1 cellular context compared by ENCODE assay signal in the genomic region with DNA sequence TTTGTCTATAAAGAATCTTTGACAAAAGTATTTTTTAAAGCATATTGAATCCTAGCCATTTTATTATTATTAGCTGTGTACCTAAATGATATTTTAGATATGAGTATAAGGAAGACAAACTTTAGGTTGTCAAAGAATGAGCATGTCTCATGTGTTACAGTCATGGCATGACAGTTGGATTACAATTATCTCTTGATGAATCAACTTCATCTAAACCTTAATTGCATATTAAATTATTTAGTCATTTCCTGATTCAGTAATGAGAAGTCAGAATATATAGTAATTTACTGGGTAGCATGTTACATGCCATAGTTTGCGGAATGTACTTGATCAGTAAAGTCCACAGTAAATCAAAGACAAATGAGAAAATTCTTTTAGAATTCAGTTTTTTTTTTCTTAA.
TF ChIP-seq lines count a peak whose summit lies in the region.

No MANE protein-coding gene starts in this region.

TF ChIP-seq in IMR-90, 13 proteins besides CTCF, POLR2A, EP300 and RAD21:
- TF ChIP-seq SMC3 (IDR thresholded peaks at IDR 0.05; ENCODE audit: low read depth, low read length) (no peak), MXI1 (IDR thresholded peaks at IDR 0.05; ENCODE audit: borderline replicate concordance, low read depth, low read length) (no peak), RFX5 (IDR thresholded peaks at IDR 0.05; ENCODE audit: low read depth, low read length) (no peak), NFE2L2 (IDR thresholded peaks at IDR 0.05; ENCODE audit: low read depth, low read length) (no peak), BHLHE40 (IDR thresholded peaks at IDR 0.05; ENCODE audit: low read depth, low read length) (no peak)
- TF ChIP-seq, protein P1, sequence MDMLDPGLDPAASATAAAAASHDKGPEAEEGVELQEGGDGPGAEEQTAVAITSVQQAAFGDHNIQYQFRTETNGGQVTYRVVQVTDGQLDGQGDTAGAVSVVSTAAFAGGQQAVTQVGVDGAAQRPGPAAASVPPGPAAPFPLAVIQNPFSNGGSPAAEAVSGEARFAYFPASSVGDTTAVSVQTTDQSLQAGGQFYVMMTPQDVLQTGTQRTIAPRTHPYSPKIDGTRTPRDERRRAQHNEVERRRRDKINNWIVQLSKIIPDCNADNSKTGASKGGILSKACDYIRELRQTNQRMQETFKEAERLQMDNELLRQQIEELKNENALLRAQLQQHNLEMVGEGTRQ (IDR thresholded peaks at IDR 0.05; ENCODE audit: low read depth, low read length), result no peak
